In the genomic region with DNA sequence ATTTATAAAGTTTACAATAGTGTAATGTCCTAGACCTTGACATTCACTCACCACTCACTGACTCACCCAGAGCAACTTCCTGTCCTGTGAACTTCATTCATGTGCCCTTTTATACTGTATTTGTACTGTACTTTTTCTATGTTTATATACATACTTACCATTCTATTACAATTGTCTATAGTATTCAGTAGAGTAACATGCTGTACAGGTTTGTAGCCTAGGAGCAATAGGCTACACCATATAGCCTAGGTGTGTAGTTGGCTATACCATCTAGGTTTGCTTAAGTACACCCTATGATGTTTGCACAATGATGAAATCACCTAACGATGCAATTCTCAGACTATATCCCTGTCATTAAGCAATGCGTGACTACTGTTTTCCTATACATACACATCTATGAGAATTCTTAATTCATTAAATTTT, we compare ENCODE assay signal across 1 cellular context.
TF ChIP-seq lines count a peak whose summit lies in the region.

No MANE protein-coding gene starts in this region.

TF ChIP-seq in HepG2, 621 proteins besides CTCF, POLR2A, EP300 and RAD21 (continued from another document and continues in another):
- TF ChIP-seq, protein P1, sequence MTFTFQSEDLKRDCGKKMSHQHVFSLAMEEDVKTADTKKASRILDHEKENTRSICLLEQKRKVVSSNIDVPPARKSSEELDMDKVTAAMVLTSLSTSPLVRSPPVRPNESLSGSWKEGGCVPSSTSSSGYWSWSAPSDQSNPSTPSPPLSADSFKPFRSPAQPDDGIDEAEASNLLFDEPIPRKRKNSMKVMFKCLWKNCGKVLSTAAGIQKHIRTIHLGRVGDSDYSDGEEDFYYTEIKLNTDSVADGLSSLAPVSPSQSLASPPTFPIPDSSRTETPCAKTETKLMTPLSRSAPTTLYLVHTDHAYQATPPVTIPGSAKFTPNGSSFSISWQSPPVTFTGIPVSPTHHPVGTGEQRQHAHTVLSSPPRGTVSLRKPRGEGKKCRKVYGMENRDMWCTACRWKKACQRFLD (CRISPR knock-in tag; IDR thresholded peaks at IDR 0.05; ENCODE audit: borderline replicate concordance), result no peak
- TF ChIP-seq, protein P2, sequence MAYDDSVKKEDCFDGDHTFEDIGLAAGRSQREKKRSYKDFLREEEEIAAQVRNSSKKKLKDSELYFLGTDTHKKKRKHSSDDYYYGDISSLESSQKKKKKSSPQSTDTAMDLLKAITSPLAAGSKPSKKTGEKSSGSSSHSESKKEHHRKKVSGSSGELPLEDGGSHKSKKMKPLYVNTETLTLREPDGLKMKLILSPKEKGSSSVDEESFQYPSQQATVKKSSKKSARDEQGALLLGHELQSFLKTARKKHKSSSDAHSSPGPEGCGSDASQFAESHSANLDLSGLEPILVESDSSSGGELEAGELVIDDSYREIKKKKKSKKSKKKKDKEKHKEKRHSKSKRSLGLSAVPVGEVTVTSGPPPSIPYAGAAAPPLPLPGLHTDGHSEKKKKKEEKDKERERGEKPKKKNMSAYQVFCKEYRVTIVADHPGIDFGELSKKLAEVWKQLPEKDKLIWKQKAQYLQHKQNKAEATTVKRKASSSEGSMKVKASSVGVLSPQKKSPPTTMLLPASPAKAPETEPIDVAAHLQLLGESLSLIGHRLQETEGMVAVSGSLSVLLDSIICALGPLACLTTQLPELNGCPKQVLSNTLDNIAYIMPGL (CRISPR knock-in tag; IDR thresholded peaks at IDR 0.05; ENCODE audit: borderline replicate concordance in 1 of 2, low read depth in 1 of 2), result no peak
- TF ChIP-seq MTA3 (CRISPR knock-in tag; IDR thresholded peaks at IDR 0.05) (no peak), ZFY (CRISPR knock-in tag; IDR thresholded peaks at IDR 0.05) (no peak), CBX2 (IDR thresholded peaks at IDR 0.05; ENCODE audit: low read depth, low read length) (no peak), CBX2 (CRISPR knock-in tag; IDR thresholded peaks at IDR 0.05; ENCODE audit: low read depth) (no peak), BCL6 (CRISPR knock-in tag; IDR thresholded peaks at IDR 0.05) (peak; percentile 53; the same call in 1 of the 2 replicates), ATF7-NPFF (CRISPR knock-in tag; IDR thresholded peaks at IDR 0.05; ENCODE audit: low read depth) (no peak), ZNF879 (CRISPR knock-in tag; IDR thresholded peaks at IDR 0.05) (no peak), ZNF776 (CRISPR knock-in tag; IDR thresholded peaks at IDR 0.05) (no peak), FOSL2 (CRISPR knock-in tag; IDR thresholded peaks at IDR 0.05) (peak; percentile 81), ZNF614 (CRISPR knock-in tag; IDR thresholded peaks at IDR 0.05; ENCODE audit: borderline replicate concordance) (0 out of 2 replicates have a peak, but pooled peaks have one; percentile 58), MEIS2 (CRISPR knock-in tag; IDR thresholded peaks at IDR 0.05) (no peak), NR2F1 (CRISPR knock-in tag; IDR thresholded peaks at IDR 0.05) (peak in 1 of 2 experiments; percentile 56; a peak in 3 of 4 replicates), KLF9 (CRISPR knock-in tag; IDR thresholded peaks at IDR 0.05; ENCODE audit: low read depth) (no peak), MYC (CRISPR knock-in tag; IDR thresholded peaks at IDR 0.05; ENCODE audit: borderline replicate concordance) (no peak), ARHGAP35 (CRISPR knock-in tag; IDR thresholded peaks at IDR 0.05; ENCODE audit: borderline replicate concordance) (no peak), SMARCC2 (IDR thresholded peaks at IDR 0.05) (0 out of 2 replicates have a peak, but pooled peaks have one; percentile 53), ZNF441 (CRISPR knock-in tag; IDR thresholded peaks at IDR 0.05; ENCODE audit: borderline replicate concordance) (no peak), HNRNPL (IDR thresholded peaks at IDR 0.05; ENCODE audit: low read depth, low read length) (no peak), SOX6 (IDR thresholded peaks at IDR 0.05) (no peak), SOX6 (CRISPR knock-in tag; IDR thresholded peaks at IDR 0.05) (0 out of 2 replicates have a peak, but pooled peaks have one; percentile 33), ZBTB8A (CRISPR knock-in tag; IDR thresholded peaks at IDR 0.05; ENCODE audit: borderline replicate concordance, low read depth) (no peak), ZBTB38 (CRISPR knock-in tag; IDR thresholded peaks at IDR 0.05) (no peak), KDM5B (CRISPR knock-in tag; IDR thresholded peaks at IDR 0.05; ENCODE audit: borderline replicate concordance) (no peak), ZNF746 (CRISPR knock-in tag; IDR thresholded peaks at IDR 0.05) (no peak), MAF1 (CRISPR knock-in tag; IDR thresholded peaks at IDR 0.05; ENCODE audit: borderline replicate concordance) (no peak), ZNF780A (CRISPR knock-in tag; IDR thresholded peaks at IDR 0.05) (no peak), ZBTB1 (CRISPR knock-in tag; IDR thresholded peaks at IDR 0.05; ENCODE audit: borderline replicate concordance) (no peak), NR2C2 (CRISPR knock-in tag; IDR thresholded peaks at IDR 0.05; ENCODE audit: borderline replicate concordance) (peak; percentile 15; the same call in 1 of the 2 replicates), ZNF33B (CRISPR knock-in tag; IDR thresholded peaks at IDR 0.05) (no peak)
- TF ChIP-seq, protein P3, sequence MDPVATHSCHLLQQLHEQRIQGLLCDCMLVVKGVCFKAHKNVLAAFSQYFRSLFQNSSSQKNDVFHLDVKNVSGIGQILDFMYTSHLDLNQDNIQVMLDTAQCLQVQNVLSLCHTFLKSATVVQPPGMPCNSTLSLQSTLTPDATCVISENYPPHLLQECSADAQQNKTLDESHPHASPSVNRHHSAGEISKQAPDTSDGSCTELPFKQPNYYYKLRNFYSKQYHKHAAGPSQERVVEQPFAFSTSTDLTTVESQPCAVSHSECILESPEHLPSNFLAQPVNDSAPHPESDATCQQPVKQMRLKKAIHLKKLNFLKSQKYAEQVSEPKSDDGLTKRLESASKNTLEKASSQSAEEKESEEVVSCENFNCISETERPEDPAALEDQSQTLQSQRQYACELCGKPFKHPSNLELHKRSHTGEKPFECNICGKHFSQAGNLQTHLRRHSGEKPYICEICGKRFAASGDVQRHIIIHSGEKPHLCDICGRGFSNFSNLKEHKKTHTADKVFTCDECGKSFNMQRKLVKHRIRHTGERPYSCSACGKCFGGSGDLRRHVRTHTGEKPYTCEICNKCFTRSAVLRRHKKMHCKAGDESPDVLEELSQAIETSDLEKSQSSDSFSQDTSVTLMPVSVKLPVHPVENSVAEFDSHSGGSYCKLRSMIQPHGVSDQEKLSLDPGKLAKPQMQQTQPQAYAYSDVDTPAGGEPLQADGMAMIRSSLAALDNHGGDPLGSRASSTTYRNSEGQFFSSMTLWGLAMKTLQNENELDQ (CRISPR knock-in tag; IDR thresholded peaks at IDR 0.05; ENCODE audit: borderline replicate concordance), result no peak
- TF ChIP-seq, protein P4, sequence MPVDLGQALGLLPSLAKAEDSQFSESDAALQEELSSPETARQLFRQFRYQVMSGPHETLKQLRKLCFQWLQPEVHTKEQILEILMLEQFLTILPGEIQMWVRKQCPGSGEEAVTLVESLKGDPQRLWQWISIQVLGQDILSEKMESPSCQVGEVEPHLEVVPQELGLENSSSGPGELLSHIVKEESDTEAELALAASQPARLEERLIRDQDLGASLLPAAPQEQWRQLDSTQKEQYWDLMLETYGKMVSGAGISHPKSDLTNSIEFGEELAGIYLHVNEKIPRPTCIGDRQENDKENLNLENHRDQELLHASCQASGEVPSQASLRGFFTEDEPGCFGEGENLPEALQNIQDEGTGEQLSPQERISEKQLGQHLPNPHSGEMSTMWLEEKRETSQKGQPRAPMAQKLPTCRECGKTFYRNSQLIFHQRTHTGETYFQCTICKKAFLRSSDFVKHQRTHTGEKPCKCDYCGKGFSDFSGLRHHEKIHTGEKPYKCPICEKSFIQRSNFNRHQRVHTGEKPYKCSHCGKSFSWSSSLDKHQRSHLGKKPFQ (CRISPR knock-in tag; IDR thresholded peaks at IDR 0.05; ENCODE audit: insufficient replicate concordance), result no peak
- TF ChIP-seq, protein P5, sequence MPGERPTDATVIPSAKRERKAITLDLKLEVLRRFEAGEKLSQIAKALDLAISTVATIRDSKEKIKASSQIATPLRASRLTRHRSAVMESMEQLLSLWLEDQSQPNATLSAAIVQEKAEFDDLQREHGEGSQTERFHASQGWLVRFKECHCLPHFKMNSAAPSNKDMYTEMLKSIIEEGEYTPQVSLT (CRISPR knock-in tag; IDR thresholded peaks at IDR 0.05; ENCODE audit: borderline replicate concordance, low read depth), result no peak
- TF ChIP-seq, protein P6, sequence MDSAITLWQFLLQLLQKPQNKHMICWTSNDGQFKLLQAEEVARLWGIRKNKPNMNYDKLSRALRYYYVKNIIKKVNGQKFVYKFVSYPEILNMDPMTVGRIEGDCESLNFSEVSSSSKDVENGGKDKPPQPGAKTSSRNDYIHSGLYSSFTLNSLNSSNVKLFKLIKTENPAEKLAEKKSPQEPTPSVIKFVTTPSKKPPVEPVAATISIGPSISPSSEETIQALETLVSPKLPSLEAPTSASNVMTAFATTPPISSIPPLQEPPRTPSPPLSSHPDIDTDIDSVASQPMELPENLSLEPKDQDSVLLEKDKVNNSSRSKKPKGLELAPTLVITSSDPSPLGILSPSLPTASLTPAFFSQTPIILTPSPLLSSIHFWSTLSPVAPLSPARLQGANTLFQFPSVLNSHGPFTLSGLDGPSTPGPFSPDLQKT (CRISPR knock-in tag; IDR thresholded peaks at IDR 0.05; ENCODE audit: borderline replicate concordance), result no peak
- TF ChIP-seq, protein P7, sequence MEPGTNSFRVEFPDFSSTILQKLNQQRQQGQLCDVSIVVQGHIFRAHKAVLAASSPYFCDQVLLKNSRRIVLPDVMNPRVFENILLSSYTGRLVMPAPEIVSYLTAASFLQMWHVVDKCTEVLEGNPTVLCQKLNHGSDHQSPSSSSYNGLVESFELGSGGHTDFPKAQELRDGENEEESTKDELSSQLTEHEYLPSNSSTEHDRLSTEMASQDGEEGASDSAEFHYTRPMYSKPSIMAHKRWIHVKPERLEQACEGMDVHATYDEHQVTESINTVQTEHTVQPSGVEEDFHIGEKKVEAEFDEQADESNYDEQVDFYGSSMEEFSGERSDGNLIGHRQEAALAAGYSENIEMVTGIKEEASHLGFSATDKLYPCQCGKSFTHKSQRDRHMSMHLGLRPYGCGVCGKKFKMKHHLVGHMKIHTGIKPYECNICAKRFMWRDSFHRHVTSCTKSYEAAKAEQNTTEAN (CRISPR knock-in tag; conservative IDR thresholded peaks at IDR 0.05), result no peak
- TF ChIP-seq, protein P8, sequence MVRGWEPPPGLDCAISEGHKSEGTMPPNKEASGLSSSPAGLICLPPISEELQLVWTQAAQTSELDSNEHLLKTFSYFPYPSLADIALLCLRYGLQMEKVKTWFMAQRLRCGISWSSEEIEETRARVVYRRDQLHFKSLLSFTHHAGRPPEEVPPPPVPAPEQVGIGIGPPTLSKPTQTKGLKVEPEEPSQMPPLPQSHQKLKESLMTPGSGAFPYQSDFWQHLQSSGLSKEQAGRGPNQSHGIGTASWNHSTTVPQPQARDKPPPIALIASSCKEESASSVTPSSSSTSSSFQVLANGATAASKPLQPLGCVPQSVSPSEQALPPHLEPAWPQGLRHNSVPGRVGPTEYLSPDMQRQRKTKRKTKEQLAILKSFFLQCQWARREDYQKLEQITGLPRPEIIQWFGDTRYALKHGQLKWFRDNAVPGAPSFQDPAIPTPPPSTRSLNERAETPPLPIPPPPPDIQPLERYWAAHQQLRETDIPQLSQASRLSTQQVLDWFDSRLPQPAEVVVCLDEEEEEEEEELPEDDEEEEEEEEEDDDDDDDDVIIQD (CRISPR knock-in tag; IDR thresholded peaks at IDR 0.05; ENCODE audit: low read depth), result peak; percentile 68; the same call in 1 of the 2 replicates
- TF ChIP-seq, protein P9, sequence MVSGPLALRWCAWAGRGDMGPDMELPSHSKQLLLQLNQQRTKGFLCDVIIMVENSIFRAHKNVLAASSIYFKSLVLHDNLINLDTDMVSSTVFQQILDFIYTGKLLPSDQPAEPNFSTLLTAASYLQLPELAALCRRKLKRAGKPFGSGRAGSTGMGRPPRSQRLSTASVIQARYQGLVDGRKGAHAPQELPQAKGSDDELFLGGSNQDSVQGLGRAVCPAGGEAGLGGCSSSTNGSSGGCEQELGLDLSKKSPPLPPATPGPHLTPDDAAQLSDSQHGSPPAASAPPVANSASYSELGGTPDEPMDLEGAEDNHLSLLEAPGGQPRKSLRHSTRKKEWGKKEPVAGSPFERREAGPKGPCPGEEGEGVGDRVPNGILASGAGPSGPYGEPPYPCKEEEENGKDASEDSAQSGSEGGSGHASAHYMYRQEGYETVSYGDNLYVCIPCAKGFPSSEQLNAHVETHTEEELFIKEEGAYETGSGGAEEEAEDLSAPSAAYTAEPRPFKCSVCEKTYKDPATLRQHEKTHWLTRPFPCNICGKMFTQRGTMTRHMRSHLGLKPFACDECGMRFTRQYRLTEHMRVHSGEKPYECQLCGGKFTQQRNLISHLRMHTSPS (CRISPR knock-in tag; IDR thresholded peaks at IDR 0.05; ENCODE audit: low read depth), result no peak
- TF ChIP-seq, protein P10, sequence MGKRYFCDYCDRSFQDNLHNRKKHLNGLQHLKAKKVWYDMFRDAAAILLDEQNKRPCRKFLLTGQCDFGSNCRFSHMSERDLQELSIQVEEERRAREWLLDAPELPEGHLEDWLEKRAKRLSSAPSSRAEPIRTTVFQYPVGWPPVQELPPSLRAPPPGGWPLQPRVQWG (CRISPR knock-in tag; IDR thresholded peaks at IDR 0.05; ENCODE audit: borderline replicate concordance, low read depth), result no peak
- TF ChIP-seq, protein P11, sequence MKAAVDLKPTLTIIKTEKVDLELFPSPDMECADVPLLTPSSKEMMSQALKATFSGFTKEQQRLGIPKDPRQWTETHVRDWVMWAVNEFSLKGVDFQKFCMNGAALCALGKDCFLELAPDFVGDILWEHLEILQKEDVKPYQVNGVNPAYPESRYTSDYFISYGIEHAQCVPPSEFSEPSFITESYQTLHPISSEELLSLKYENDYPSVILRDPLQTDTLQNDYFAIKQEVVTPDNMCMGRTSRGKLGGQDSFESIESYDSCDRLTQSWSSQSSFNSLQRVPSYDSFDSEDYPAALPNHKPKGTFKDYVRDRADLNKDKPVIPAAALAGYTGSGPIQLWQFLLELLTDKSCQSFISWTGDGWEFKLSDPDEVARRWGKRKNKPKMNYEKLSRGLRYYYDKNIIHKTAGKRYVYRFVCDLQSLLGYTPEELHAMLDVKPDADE (CRISPR knock-in tag; IDR thresholded peaks at IDR 0.05), result no peak
- TF ChIP-seq, protein P12, sequence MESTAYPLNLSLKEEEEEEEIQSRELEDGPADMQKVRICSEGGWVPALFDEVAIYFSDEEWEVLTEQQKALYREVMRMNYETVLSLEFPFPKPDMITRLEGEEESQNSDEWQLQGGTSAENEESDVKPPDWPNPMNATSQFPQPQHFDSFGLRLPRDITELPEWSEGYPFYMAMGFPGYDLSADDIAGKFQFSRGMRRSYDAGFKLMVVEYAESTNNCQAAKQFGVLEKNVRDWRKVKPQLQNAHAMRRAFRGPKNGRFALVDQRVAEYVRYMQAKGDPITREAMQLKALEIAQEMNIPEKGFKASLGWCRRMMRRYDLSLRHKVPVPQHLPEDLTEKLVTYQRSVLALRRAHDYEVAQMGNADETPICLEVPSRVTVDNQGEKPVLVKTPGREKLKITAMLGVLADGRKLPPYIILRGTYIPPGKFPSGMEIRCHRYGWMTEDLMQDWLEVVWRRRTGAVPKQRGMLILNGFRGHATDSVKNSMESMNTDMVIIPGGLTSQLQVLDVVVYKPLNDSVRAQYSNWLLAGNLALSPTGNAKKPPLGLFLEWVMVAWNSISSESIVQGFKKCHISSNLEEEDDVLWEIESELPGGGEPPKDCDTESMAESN (CRISPR knock-in tag; conservative IDR thresholded peaks at IDR 0.05), result no peak
- TF ChIP-seq, protein P13, sequence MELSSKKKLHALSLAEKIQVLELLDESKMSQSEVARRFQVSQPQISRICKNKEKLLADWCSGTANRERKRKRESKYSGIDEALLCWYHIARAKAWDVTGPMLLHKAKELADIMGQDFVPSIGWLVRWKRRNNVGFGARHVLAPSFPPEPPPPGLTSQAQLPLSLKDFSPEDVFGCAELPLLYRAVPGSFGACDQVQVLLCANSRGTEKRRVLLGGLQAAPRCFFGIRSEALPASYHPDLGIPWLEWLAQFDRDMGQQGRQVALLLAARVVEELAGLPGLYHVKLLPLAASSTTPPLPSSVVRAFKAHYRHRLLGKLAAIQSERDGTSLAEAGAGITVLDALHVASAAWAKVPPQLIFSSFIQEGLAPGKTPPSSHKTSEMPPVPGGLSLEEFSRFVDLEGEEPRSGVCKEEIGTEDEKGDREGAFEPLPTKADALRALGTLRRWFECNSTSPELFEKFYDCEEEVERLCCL (CRISPR knock-in tag; IDR thresholded peaks at IDR 0.05; ENCODE audit: borderline replicate concordance), result no peak
